13 cellular contexts compared by ENCODE assay signal in genomic region chr18:59267511-59268126, GRCh38. TPM values are rescaled to one million over a fixed set of nuclear protein-coding genes. Genes with fewer than 3 reads are reported as not detected.
DNase-seq lines count a peak whose midpoint lies in the region; ATAC-seq and TF ChIP-seq lines count a peak whose summit lies in the region.
"Had no signal": no experiment of that assay in that cellular context is flagged by ENCODE, and none has a peak within 500 bp of the region (broad histone marks: within the 10 kb centered on the region; RNA-seq: fewer than 3 reads in every experiment).

No MANE protein-coding gene starts in this region.

- H3K4me3 ChIP-seq in H7 (ENCODE audit: insufficient read depth, low read depth, low read length), result no peak overlapping the region; the same call in 1 of the 2 replicates
- peak overlapping the region; percentile 63 for H3K4me3 ChIP-seq in endodermal cell (ENCODE audit: low read length)
- H3K4me3 ChIP-seq: heart left ventricle had no signal

- H3K36me3 Mint-ChIP-seq in endodermal cell (ENCODE audit: low read depth) (no peaks in the 10 kb centered on the region), neural crest cell (ENCODE audit: low read depth) (no peaks in the 10 kb centered on the region)
- H3K36me3 Mint-ChIP-seq: activated naive CD4-positive, alpha-beta T cell treated with anti-CD3 and anti-CD28 coated beads, Interleukin-2, amount 50 U/mL, for 24 hours had no signal

- H3K27me3 Mint-ChIP-seq in endodermal cell (ENCODE audit: insufficient read depth), result peaks cover 98% of the 10 kb centered on the region
- peaks cover 96% of the 10 kb centered on the region for H3K27me3 Mint-ChIP-seq in neural crest cell (ENCODE audit: low read depth)

- H3K27ac Mint-ChIP-seq in endodermal cell (no peak overlapping the region), neural crest cell (ENCODE audit: unreplicated experiment) (no peak overlapping the region)
- H3K27ac Mint-ChIP-seq: activated naive CD4-positive, alpha-beta T cell treated with anti-CD3 and anti-CD28 coated beads, Interleukin-2, amount 50 U/mL, for 24 hours had no signal

- no peaks in the 10 kb centered on the region for H3K4me1 ChIP-seq in endodermal cell (ENCODE audit: control insufficient read depth, insufficient read depth, low read length)

- DNase-seq in D341Med (ENCODE audit: low spot score) (peak; percentile 67), H7 (peak; percentile 74), endodermal cell (peak; percentile 77), neural crest cell (ENCODE audit: low read depth, low spot score) (no peak), NCI-H524 treated with DMSO at 0.1 percent for 48 hours (lab: John Stamatoyannopoulos, UW) (no peak), NCI-H128 (lab: John Stamatoyannopoulos, UW; ENCODE audit: unreplicated experiment) (no peak)
- DNase-seq: activated CD4-positive, CD25-positive, alpha-beta regulatory T cell; DND-41; heart left ventricle; NCI-H2171 treated with DMSO at 0.1 percent for 48 hours had no signal

- TF ChIP-seq CTCF in endodermal cell (conservative IDR thresholded peaks at IDR 0.05) (no peak), neural crest cell (conservative IDR thresholded peaks at IDR 0.05) (no peak)

- ATAC-seq in GM18505 (IDR thresholded peaks at IDR 0.05; ENCODE audit: unreplicated experiment), result no peak
- ATAC-seq: heart left ventricle had no signal

- 2 to 3% methylated on average over 19 to 40 of the region's 40 CpGs for WGBS in endodermal cell (ENCODE audit: insufficient coverage in 1 of 2, insufficient read length in 1 of 2), 2 experiments

- H3K9me3 ChIP-seq in endodermal cell (ENCODE audit: control insufficient read depth, low read length), result peaks cover 14% of the 10 kb centered on the region
- H3K9me3 ChIP-seq: heart left ventricle had no signal

- no peak overlapping the region for H3K27ac ChIP-seq in endodermal cell (ENCODE audit: low read depth, low read length)
- H3K27ac ChIP-seq: heart left ventricle had no signal

- peaks cover 98% of the 10 kb centered on the region for H3K27me3 ChIP-seq in H7 (ENCODE audit: control insufficient read depth, insufficient read depth, low read length)
- peaks cover 98% of the 10 kb centered on the region for H3K27me3 ChIP-seq in endodermal cell (ENCODE audit: control insufficient read depth, insufficient read depth, low read length, poor library complexity, severe bottlenecking)

- no peaks in the 10 kb centered on the region for H3K36me3 ChIP-seq in H7 (replicated peaks; ENCODE audit: control insufficient read depth, insufficient read depth, low read length)
- H3K36me3 ChIP-seq in endodermal cell (ENCODE audit: control insufficient read depth, insufficient read depth, low read length), result no peaks in the 10 kb centered on the region
- H3K36me3 ChIP-seq: heart left ventricle had no signal

- H3K9ac ChIP-seq in endodermal cell (ENCODE audit: extremely low read depth, low read length, poor library complexity, severe bottlenecking), result no peak overlapping the region

- no peak for TF ChIP-seq POLR2A in GM18505 (IDR thresholded peaks at IDR 0.05; ENCODE audit: borderline replicate concordance, extremely low read depth, insufficient read depth, insufficient read length)

- H3K4me3 Mint-ChIP-seq in endodermal cell (peak overlapping the region; percentile 62), neural crest cell (peak overlapping the region; percentile 68)
- H3K4me3 Mint-ChIP-seq: activated naive CD4-positive, alpha-beta T cell treated with anti-CD3 and anti-CD28 coated beads, Interleukin-2, amount 50 U/mL, for 24 hours had no signal

- H3K9me3 Mint-ChIP-seq in endodermal cell (no peaks in the 10 kb centered on the region), neural crest cell (no peaks in the 10 kb centered on the region)
- H3K9me3 Mint-ChIP-seq: activated naive CD4-positive, alpha-beta T cell treated with anti-CD3 and anti-CD28 coated beads, Interleukin-2, amount 50 U/mL, for 24 hours had no signal

- H3K4me1 Mint-ChIP-seq in endodermal cell, result peaks cover 18% of the 10 kb centered on the region
- peaks cover 21% of the 10 kb centered on the region for H3K4me1 Mint-ChIP-seq in neural crest cell

RNA-seq across cellular contexts. Expression of gene RAX, which starts 5.6 kb away (rescaled TPM):
- not detected in 2 replicates for total RNA-seq in H7 (2014; rRNA removed; shearing (Covaris generic))
- under 1 TPM in 1 of 2 donors, not detected in 1; 0.18 TPM for total RNA-seq in endodermal cell
- 0.25 TPM for polyA plus RNA-seq in endodermal cell (2013, experiment 1 of 2)
- polyA plus RNA-seq in endodermal cell (2013, experiment 2 of 2), result 0.29 TPM
- total RNA-seq in neural crest cell, result not detected in 2 replicates
- total RNA-seq: dermis microvascular lymphatic vessel endothelial cell, heart left ventricle had no signal
- polyA plus RNA-seq: heart left ventricle had no signal

RNA-seq across cellular contexts. Expression of gene GRP, which starts 47.7 kb away (rescaled TPM):
- total RNA-seq in H7 (2014; rRNA removed; shearing (Covaris generic)), result 0.42 TPM in 1 of 2 replicates, not detected in the other
- total RNA-seq in endodermal cell (1 to 10 TPM; 4.4 to 6.5 TPM), neural crest cell (not detected in 2 replicates)
- polyA plus RNA-seq in endodermal cell (2013, experiment 1 of 2), result 1.2 TPM
- polyA plus RNA-seq in endodermal cell (2013, experiment 2 of 2), result 2.2 TPM
- total RNA-seq: dermis microvascular lymphatic vessel endothelial cell, heart left ventricle had no signal
- polyA plus RNA-seq: heart left ventricle had no signal

RNA-seq across cellular contexts. Expression of gene CPLX4, which starts 50.8 kb away (rescaled TPM):
- not detected in 2 replicates for total RNA-seq in H7 (2014; rRNA removed; shearing (Covaris generic))
- total RNA-seq in endodermal cell, result not detected
- polyA plus RNA-seq in endodermal cell (2013, experiment 1 of 2), result not detected
- not detected for polyA plus RNA-seq in endodermal cell (2013, experiment 2 of 2)
- total RNA-seq in neural crest cell, result not detected in 2 replicates
- total RNA-seq: dermis microvascular lymphatic vessel endothelial cell, heart left ventricle had no signal
- polyA plus RNA-seq: heart left ventricle had no signal

Comparison
In these comparisons a context has a peak if more than half of its experiments do, and no peak if none do; other contexts are left out.
1. DNase-seq: peak in D341Med (single experiment), H7 (single experiment) and endodermal cell (single experiment); none in neural crest cell (single experiment), NCI-H524 treated with DMSO at 0.1 percent for 48 hours (single experiment) and NCI-H128 (single experiment).